Comparison of ENCODE assay signal across 25 cellular contexts in genomic region chr6:115982453-115982852, GRCh38.
"Had no signal": no experiment of that assay in that cellular context is flagged by ENCODE, and none has a peak within 500 bp of the region (broad histone marks: within the 10 kb centered on the region; RNA-seq: fewer than 3 reads in every experiment).

No MANE protein-coding gene starts in this region.

- DNase-seq: activated B cell treated with CpG ODN at 0.5 μM for 24 hours; activated CD4-positive, alpha-beta T cell treated with anti-CD3 and anti-CD28 coated beads, Interleukin-2, amount 50 U/mL, for 1 hour; activated CD8-positive, alpha-beta T cell treated with anti-CD3 and anti-CD28 coated beads for 36 hours; activated T-cell treated with anti-CD3 and anti-CD28 coated beads, Interleukin-2, amount 50 U/mL, for 48 hours; anterior cingulate cortex; dorsolateral prefrontal cortex; effector memory CD8-positive, alpha-beta T cell; foreskin melanocyte; mesenchymal stem cell; naive thymus-derived CD8-positive, alpha-beta T cell; occipital lobe; psoas muscle; stimulated activated CD4-positive, alpha-beta T cell treated with anti-CD3 and anti-CD28 coated beads, Interleukin-15, amount 100 ng/mL, for 24 hours; stimulated activated CD4-positive, alpha-beta T cell treated with anti-CD3 and anti-CD28 coated beads, Interleukin-2, amount 100 ng/mL, for 24 hours; stimulated activated naive CD4-positive, alpha-beta T cell; T-helper 1 cell had no signal

- H3K4me3 ChIP-seq: coronary artery, dorsolateral prefrontal cortex, esophagus muscularis mucosa, neural progenitor cell, psoas muscle, right atrium auricular region, suprapubic skin, tibial nerve had no signal

- H3K4me1 Mint-ChIP-seq: activated B cell treated with CpG ODN at 0.5 μM for 24 hours; naive thymus-derived CD8-positive, alpha-beta T cell; neural progenitor cell had no signal

- ATAC-seq: activated CD8-positive, alpha-beta T cell treated with anti-CD3 and anti-CD28 coated beads for 36 hours; effector memory CD8-positive, alpha-beta T cell; naive thymus-derived CD8-positive, alpha-beta T cell; psoas muscle had no signal

- H3K4me3 Mint-ChIP-seq: activated B cell treated with CpG ODN at 0.5 μM for 24 hours; activated CD8-positive, alpha-beta T cell treated with anti-CD3 and anti-CD28 coated beads for 36 hours; activated naive CD8-positive, alpha-beta T cell; effector memory CD8-positive, alpha-beta T cell; naive thymus-derived CD8-positive, alpha-beta T cell; neural progenitor cell; T-helper 2 cell treated with Interferon-gamma antibody and Interleukin-4, amounts not matched to agents 5 μg/mL and 100 μg/mL, for 36 hours had no signal

- H3K27me3 Mint-ChIP-seq: activated B cell treated with CpG ODN at 0.5 μM for 24 hours; activated naive CD8-positive, alpha-beta T cell; effector memory CD8-positive, alpha-beta T cell had no signal

- H3K36me3 Mint-ChIP-seq: activated naive CD8-positive, alpha-beta T cell; naive thymus-derived CD8-positive, alpha-beta T cell; neural progenitor cell had no signal

- H3K27ac Mint-ChIP-seq: activated B cell treated with CpG ODN at 0.5 μM for 24 hours; activated CD8-positive, alpha-beta T cell treated with anti-CD3 and anti-CD28 coated beads for 36 hours; activated naive CD8-positive, alpha-beta T cell; activated T-helper 2 cell treated with anti-CD3 and anti-CD28 coated beads, Interferon-gamma antibody, Interleukin-2, Interleukin-4, amounts not matched to agents 10 μg/mL and 5 μg/mL and 100 μg/mL, durations not matched to agents 14 hours and 24 hours and 36 hours; effector memory CD8-positive, alpha-beta T cell; naive thymus-derived CD8-positive, alpha-beta T cell; neural progenitor cell; T-helper 2 cell treated with Interferon-gamma antibody and Interleukin-4, amounts not matched to agents 5 μg/mL and 100 μg/mL, for 36 hours had no signal

- H3K9me3 Mint-ChIP-seq: activated B cell treated with CpG ODN at 0.5 μM for 24 hours; activated CD8-positive, alpha-beta T cell treated with anti-CD3 and anti-CD28 coated beads for 36 hours; activated T-helper 2 cell treated with anti-CD3 and anti-CD28 coated beads, Interferon-gamma antibody, Interleukin-2, Interleukin-4, amounts not matched to agents 10 μg/mL and 5 μg/mL and 100 μg/mL, durations not matched to agents 14 hours and 24 hours and 36 hours; effector memory CD8-positive, alpha-beta T cell; naive thymus-derived CD8-positive, alpha-beta T cell; neural progenitor cell; T-helper 2 cell treated with Interferon-gamma antibody and Interleukin-4, amounts not matched to agents 5 μg/mL and 100 μg/mL, for 36 hours had no signal
